ENCODE assay signal across 20 cellular contexts in the genomic region with DNA sequence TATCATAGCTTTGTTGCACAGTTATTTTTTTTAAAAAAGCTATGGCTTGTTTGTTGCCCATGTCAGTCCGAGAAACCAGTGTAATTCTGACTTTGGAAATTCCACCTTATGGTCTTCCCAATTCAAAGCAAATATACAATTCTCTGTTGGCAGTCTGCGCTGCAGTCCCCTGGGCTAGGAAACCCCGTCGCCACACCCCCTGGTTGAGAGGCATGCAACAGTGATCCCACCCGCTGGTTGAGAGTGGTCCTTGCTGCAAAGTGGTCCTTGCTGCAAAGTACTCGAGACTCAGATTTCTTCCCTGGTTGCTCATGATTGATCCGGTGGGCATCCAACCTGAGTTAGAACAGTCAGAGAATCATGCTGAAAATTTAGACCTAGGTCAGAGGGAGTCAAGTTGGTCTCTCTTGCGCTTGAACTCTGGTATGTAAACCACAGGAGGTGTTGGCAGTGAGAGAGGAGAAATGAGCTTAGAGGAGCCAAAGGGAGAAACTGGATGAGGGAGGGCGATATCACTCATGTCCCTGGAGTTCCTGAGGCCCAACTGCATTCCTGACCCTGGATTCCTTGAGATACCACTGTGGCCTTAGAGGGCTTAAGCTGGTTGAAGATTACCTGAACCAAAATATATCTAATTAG. TPM values are rescaled to one million over a fixed set of nuclear protein-coding genes. Genes with fewer than 3 reads are reported as not detected.
DNase-seq lines count a peak whose midpoint lies in the region; FAIRE-seq and TF ChIP-seq lines count a peak whose summit lies in the region.
"Had no signal": no experiment of that assay in that cellular context is flagged by ENCODE, and none has a peak within 500 bp of the region (broad histone marks: within the 10 kb centered on the region; RNA-seq: fewer than 3 reads in every experiment).

No MANE protein-coding gene starts in this region.

- H3K36me3 Mint-ChIP-seq in astrocyte (ENCODE audit: low read depth, unreplicated experiment) = no peaks in the 10 kb centered on the region
- H3K36me3 Mint-ChIP-seq: IgD-negative memory B cell had no signal

- H3K27ac ChIP-seq in GM23248 (no peak overlapping the region), astrocyte (ENCODE audit: low read depth, low read length) (no peak overlapping the region), SJCRH30 (no peak overlapping the region)

- H2AFZ ChIP-seq in GM23248 = no peak overlapping the region
- no peak overlapping the region for H2AFZ ChIP-seq in astrocyte (ENCODE audit: low read depth, low read length)

- peaks cover 50% of the 10 kb centered on the region for H3K4me1 ChIP-seq in GM23248 (ENCODE audit: insufficient read depth)
- peaks cover 36% of the 10 kb centered on the region for H3K4me1 ChIP-seq in astrocyte (ENCODE audit: insufficient read depth, low read length)
- H3K4me1 ChIP-seq in SJCRH30 = peaks cover 13% of the 10 kb centered on the region

- no peak overlapping the region for H3K9ac ChIP-seq in GM23248
- H3K9ac ChIP-seq in astrocyte (ENCODE audit: low read length) = no peak overlapping the region

- FAIRE-seq in astrocyte (lab: Jason Lieb, UNC) = peak; percentile 93
- FAIRE-seq: islet of Langerhans had no signal

- DNase-seq in ACHN (peak; percentile 70), GM23248 (peak; percentile 29), astrocyte (ENCODE audit: low read depth) (peak; percentile 73), iris pigment epithelial cell (ENCODE audit: low read depth) (peak; percentile 43), SJCRH30 (no peak), dermis blood vessel endothelial cell (no peak), HEK293T (ENCODE audit: extremely low spot score) (no peak), GM20000 (ENCODE audit: low spot score) (no peak)
- DNase-seq: activated CD4-positive, alpha-beta T cell treated with anti-CD3 and anti-CD28 coated beads for 36 hours; activated CD8-positive, alpha-beta memory T cell treated with anti-CD3 and anti-CD28 coated beads, Interleukin-2, amount 50 U/mL, for 4 hours; activated gamma-delta T cell; aorta; erythroblast; NCI-H2029 treated with DMSO at 0.1 percent for 48 hours; NCI-H526; nephron progenitor cell; stimulated activated naive CD8-positive, alpha-beta T cell treated with anti-CD3 and anti-CD28 coated beads, Interleukin-15, Interleukin-2, amounts not matched to agents 100 U/mL and 50 U/mL, for 24 hours had no signal

- H3K4me3 Mint-ChIP-seq in astrocyte (ENCODE audit: unreplicated experiment) = no peak overlapping the region
- H3K4me3 Mint-ChIP-seq: activated CD4-positive, alpha-beta T cell treated with anti-CD3 and anti-CD28 coated beads for 36 hours; dendritic cell treated with granulocyte-macrophage colony-stimulating factor and Interleukin-4, amounts not matched to agents 40 ng/mL and 50 ng/mL, for 4 days; IgD-negative memory B cell; nephron progenitor cell had no signal

- peaks cover 30% of the 10 kb centered on the region for H3F3A ChIP-seq in GM23248 (ENCODE audit: insufficient read depth)

- H3K4me3 ChIP-seq in GM23248 (no peak overlapping the region), astrocyte (ENCODE audit: insufficient read depth, low read depth, low read length) (no peak overlapping the region), SJCRH30 (no peak overlapping the region)

- CTCF ChIA-PET in HEK293T (lab: Yijun Ruan, JAX) = interaction anchor here (0.6 kb wide), 1 partner anchor 162 kb away, joined by 3 read pairs; no protein-coding TSS in a partner anchor

- H4K20me1 ChIP-seq in GM23248 (ENCODE audit: insufficient read depth) (no peaks in the 10 kb centered on the region), astrocyte (ENCODE audit: insufficient read depth, low read length) (no peaks in the 10 kb centered on the region)

- H3K4me1 Mint-ChIP-seq in astrocyte (ENCODE audit: low read depth, unreplicated experiment) = peaks cover 47% of the 10 kb centered on the region
- H3K4me1 Mint-ChIP-seq: activated CD4-positive, alpha-beta T cell treated with anti-CD3 and anti-CD28 coated beads for 36 hours; IgD-negative memory B cell had no signal

- in situ Hi-C loops in ACHN (cut with HindIII; ENCODE audit: low pct_ligation_motif_present, low pct_unique_long_range_greater_than_20kb, low sequenced_read_pairs) (no loop called here), GM23248 (cut with MboI) (no loop called here)

- no peaks in the 10 kb centered on the region for H3K9me3 Mint-ChIP-seq in astrocyte (ENCODE audit: unreplicated experiment)
- H3K9me3 Mint-ChIP-seq: dendritic cell treated with granulocyte-macrophage colony-stimulating factor and Interleukin-4, amounts not matched to agents 40 ng/mL and 50 ng/mL, for 4 days; IgD-negative memory B cell; nephron progenitor cell had no signal

- H3K36me3 ChIP-seq in GM23248 (ENCODE audit: low read depth) (no peaks in the 10 kb centered on the region), astrocyte (ENCODE audit: insufficient read depth, low read length) (no peaks in the 10 kb centered on the region), SJCRH30 (no peaks in the 10 kb centered on the region)

- no peak for TF ChIP-seq CTCF in astrocyte (IDR thresholded peaks at IDR 0.05; ENCODE audit: insufficient read depth, low read depth, low read length)
- no peak for TF ChIP-seq CTCF in GM20000 (IDR thresholded peaks at IDR 0.05; ENCODE audit: extremely low read depth, missing control alignments)

- WGBS in GM23248 (ENCODE audit: low coverage in 1 of 2, low lambda C conversion rate in 2 of 2, missing lambda C conversion rate in 2 of 2), 2 experiments = 91 to 93% methylated on average over 9 of the region's 9 CpGs

- H3K27me3 ChIP-seq in GM23248 (replicated peaks; ENCODE audit: insufficient read depth) (no peaks in the 10 kb centered on the region), astrocyte (ENCODE audit: insufficient read depth, low read length) (peaks cover 13% of the 10 kb centered on the region), SJCRH30 (no peaks in the 10 kb centered on the region; the same call in 1 of the 2 replicates)

- H3K9me3 ChIP-seq in GM23248 (ENCODE audit: low read depth) (no peaks in the 10 kb centered on the region), astrocyte (ENCODE audit: insufficient read depth, low read depth, low read length) (no peaks in the 10 kb centered on the region), SJCRH30 (replicated peaks) (no peaks in the 10 kb centered on the region)

- peak overlapping the region; percentile 50 for H3K27ac Mint-ChIP-seq in astrocyte (ENCODE audit: unreplicated experiment)
- H3K27ac Mint-ChIP-seq: activated CD4-positive, alpha-beta T cell treated with anti-CD3 and anti-CD28 coated beads for 36 hours; dendritic cell treated with granulocyte-macrophage colony-stimulating factor and Interleukin-4, amounts not matched to agents 40 ng/mL and 50 ng/mL, for 4 days; IgD-negative memory B cell; nephron progenitor cell had no signal

- H3K27me3 Mint-ChIP-seq in astrocyte (ENCODE audit: low read depth, unreplicated experiment) = peaks cover 2% of the 10 kb centered on the region

- POLR2A ChIA-PET in HEK293T (lab: Yijun Ruan, JAX) = no interaction called here

- no peaks in the 10 kb centered on the region for H3K79me2 ChIP-seq in GM23248 (ENCODE audit: insufficient read depth)
- no peaks in the 10 kb centered on the region for H3K79me2 ChIP-seq in astrocyte (ENCODE audit: insufficient read depth, low read length)

- H3K9me2 ChIP-seq in GM23248 (ENCODE audit: insufficient read depth) = no peaks in the 10 kb centered on the region

- H3K4me2 ChIP-seq in GM23248 (ENCODE audit: unreplicated experiment) = no peak overlapping the region
- peak overlapping the region; percentile 21 for H3K4me2 ChIP-seq in astrocyte (ENCODE audit: low read length)

TF ChIP-seq in HEK293T, 16 proteins besides CTCF, POLR2A, EP300 and RAD21:
- TF ChIP-seq L3MBTL2 (conservative IDR thresholded peaks at IDR 0.05) (no peak), FOXM1 (IDR thresholded peaks at IDR 0.05; ENCODE audit: borderline replicate concordance) (no peak), ELF4 (IDR thresholded peaks at IDR 0.05) (no peak), ZNF384 (IDR thresholded peaks at IDR 0.05) (no peak), FOXK2 (IDR thresholded peaks at IDR 0.05) (no peak), BHLHE40 (IDR thresholded peaks at IDR 0.05; ENCODE audit: borderline replicate concordance) (no peak), CTBP1 (IDR thresholded peaks at IDR 0.05; ENCODE audit: borderline replicate concordance) (no peak), TARDBP (IDR thresholded peaks at IDR 0.05) (no peak), SUZ12 (IDR thresholded peaks at IDR 0.05) (no peak)

RNA-seq across cellular contexts. Expression of gene STK17A, which starts 45.0 kb away (rescaled TPM):
- total RNA-seq in GM23248 (2014; rRNA removed; shearing (Covaris generic)) = 132 and 137 TPM in 2 replicates
- 102 TPM in 2 replicates for polyA plus RNA-seq in GM23248 (2016; fragmentation: Nextera tagmentation; extraction: Ambion mirVana)
- total RNA-seq in astrocyte (38.4 and 39.1 TPM in 2 replicates), dermis blood vessel endothelial cell (70.1 and 88.7 TPM in 2 replicates)
- total RNA-seq in SJCRH30 (2014; rRNA removed; shearing (Covaris generic)) = 4.5 TPM in 2 replicates

Comparison
In these comparisons a context has a peak if more than half of its experiments do, and no peak if none do; other contexts are left out.
1. DNase-seq: peak in ACHN (single experiment), GM23248 (single experiment), astrocyte (single experiment) and iris pigment epithelial cell (single experiment); none in SJCRH30 (0 of 2), dermis blood vessel endothelial cell (single experiment), HEK293T (single experiment) and GM20000 (single experiment).